ENCODE assay signal across 13 cellular contexts in genomic region chr12:77591959-77592358, GRCh38.
A peak's percentile ranks its signal among the peaks of the same experiment; 100 is the strongest.
DNase-seq lines count a peak whose midpoint lies in the region; ATAC-seq, FAIRE-seq and TF ChIP-seq lines count a peak whose summit lies in the region.
"Had no signal": no experiment of that assay in that cellular context is flagged by ENCODE, and none has a peak within 500 bp of the region (broad histone marks: within the 10 kb centered on the region; RNA-seq: fewer than 3 reads in every experiment).

No MANE protein-coding gene starts in this region.

- H3K27ac Mint-ChIP-seq in endodermal cell: no peak overlapping the region
- peak overlapping the region; percentile 68 for H3K27ac Mint-ChIP-seq in type B pancreatic cell
- H3K27ac Mint-ChIP-seq: stimulated activated effector memory CD8-positive, alpha-beta T cell treated with anti-CD3 and anti-CD28 coated beads, Interleukin-12 subunit alpha, Interleukin-12 subunit beta, amount 100 ng/mL, for 72 hours had no signal

- no peaks in the 10 kb centered on the region for H3K79me2 ChIP-seq in HepG2 (ENCODE audit: insufficient read depth, low read length)

- H3K27ac ChIP-seq in HepG2 (ENCODE audit: extremely low read length, insufficient read depth, low read length) (no peak overlapping the region), right lobe of liver (no peak overlapping the region), endodermal cell (ENCODE audit: low read depth, low read length) (no peak overlapping the region), kidney (ENCODE audit: low read depth in 2 of 2, low read length in 2 of 2) (no peak overlapping the region)
- H3K27ac ChIP-seq: vagina had no signal

- H3K27me3 ChIP-seq in HepG2 (ENCODE audit: control insufficient read depth in 1 of 2, insufficient read depth in 2 of 2, low read length in 2 of 2) (no peaks in the 10 kb centered on the region), right lobe of liver (no peaks in the 10 kb centered on the region), endodermal cell (ENCODE audit: control insufficient read depth, insufficient read depth, low read length, poor library complexity, severe bottlenecking) (peaks cover 10% of the 10 kb centered on the region)
- H3K27me3 ChIP-seq: vagina had no signal

- H3K4me1 Mint-ChIP-seq in endodermal cell: peaks cover 19% of the 10 kb centered on the region
- H3K4me1 Mint-ChIP-seq in type B pancreatic cell (ENCODE audit: unreplicated experiment): peaks cover 9% of the 10 kb centered on the region
- H3K4me1 Mint-ChIP-seq: stimulated activated effector memory CD8-positive, alpha-beta T cell treated with anti-CD3 and anti-CD28 coated beads, Interleukin-12 subunit alpha, Interleukin-12 subunit beta, amount 100 ng/mL, for 72 hours had no signal

- H3K36me3 ChIP-seq in HepG2 (replicated peaks in 1 of 2; ENCODE audit: control insufficient read depth in 1 of 2, insufficient read depth in 2 of 2, low read length in 2 of 2): no peaks in the 10 kb centered on the region
- H3K36me3 ChIP-seq in right lobe of liver: no peaks in the 10 kb centered on the region
- H3K36me3 ChIP-seq in endodermal cell (ENCODE audit: control insufficient read depth, insufficient read depth, low read length): no peaks in the 10 kb centered on the region
- no peaks in the 10 kb centered on the region for H3K36me3 ChIP-seq in kidney (ENCODE audit: control insufficient read depth in 1 of 2, insufficient read depth in 2 of 2, low read length in 2 of 2)
- H3K36me3 ChIP-seq: vagina had no signal

- peak; percentile 88 for ATAC-seq in HepG2
- no peak for ATAC-seq in right lobe of liver
- ATAC-seq: stimulated activated effector memory CD8-positive, alpha-beta T cell treated with anti-CD3 and anti-CD28 coated beads, Interleukin-12 subunit alpha, Interleukin-12 subunit beta, amount 100 ng/mL, for 72 hours had no signal

- H3K9me3 Mint-ChIP-seq in endodermal cell: no peaks in the 10 kb centered on the region
- H3K9me3 Mint-ChIP-seq in type B pancreatic cell: no peaks in the 10 kb centered on the region

- BruUV-seq in HepG2 (replicated peaks; lab: Mats Ljungman, UMichigan): no TSS peak

- peaks cover 5% of the 10 kb centered on the region for H3K27me3 Mint-ChIP-seq in endodermal cell (ENCODE audit: insufficient read depth)
- H3K27me3 Mint-ChIP-seq in type B pancreatic cell: no peaks in the 10 kb centered on the region

- H3K4me3 ChIP-seq in HepG2 (replicated peaks in 1 of 3; ENCODE audit: insufficient read depth in 1 of 3, low read depth in 2 of 3, low read length in 3 of 3) (no peak overlapping the region), right lobe of liver (no peak overlapping the region), endodermal cell (ENCODE audit: low read length) (no peak overlapping the region), kidney (ENCODE audit: low read length in 2 of 2) (no peak overlapping the region)
- H3K4me3 ChIP-seq: vagina had no signal

- POLR2A ChIA-PET in HepG2 (lab: Yijun Ruan, JAX): no interaction called here

- CTCF ChIA-PET in HepG2 (lab: Yijun Ruan, JAX; ENCODE audit: low intra/inter-chr PET ratio, low total read pairs): no interaction called here

- intact Hi-C loops in HepG2 (cut with micrococcal nuclease; ENCODE audit: unreplicated experiment) (no loop called here), right lobe of liver (cut with DNase I) (no loop called here), kidney (cut with DNase I) (no loop called here)

- WGBS in HepG2 (ENCODE audit: low lambda C conversion rate): 33% methylated on average over 3 of the region's 4 CpGs
- 45% methylated on average over 4 of the region's 4 CpGs for WGBS in right lobe of liver (ENCODE audit: insufficient coverage, low coverage, low lambda C conversion rate, missing lambda C conversion rate)
- 33 to 87% methylated on average over 1 to 4 of the region's 4 CpGs for WGBS in endodermal cell (ENCODE audit: insufficient coverage in 1 of 2, insufficient read length in 1 of 2), 2 experiments

- TF ChIP-seq EP300 in HepG2 (IDR thresholded peaks at IDR 0.05; ENCODE audit: low read depth in 2 of 2, low read length in 2 of 2) (no peak), HepG2 (CRISPR knock-in tag; IDR thresholded peaks at IDR 0.05; ENCODE audit: borderline replicate concordance) (no peak)

- H3K36me3 Mint-ChIP-seq in endodermal cell (ENCODE audit: low read depth): no peaks in the 10 kb centered on the region
- H3K36me3 Mint-ChIP-seq in type B pancreatic cell: no peaks in the 10 kb centered on the region
- H3K36me3 Mint-ChIP-seq: stimulated activated effector memory CD8-positive, alpha-beta T cell treated with anti-CD3 and anti-CD28 coated beads, Interleukin-12 subunit alpha, Interleukin-12 subunit beta, amount 100 ng/mL, for 72 hours had no signal

- no peak for TF ChIP-seq POLR2A in HepG2 (IDR thresholded peaks at IDR 0.05; ENCODE audit: insufficient read depth in 1 of 2, low read depth in 2 of 2, low read length in 2 of 2)
- no peak for TF ChIP-seq POLR2A in right lobe of liver (IDR thresholded peaks at IDR 0.05)
- no peak for TF ChIP-seq POLR2A in GM12892 (IDR thresholded peaks at IDR 0.05; ENCODE audit: low read depth, low read length)

- H3K4me3 Mint-ChIP-seq in endodermal cell (no peak overlapping the region), type B pancreatic cell (peak overlapping the region; percentile 36)
- H3K4me3 Mint-ChIP-seq: stimulated activated effector memory CD8-positive, alpha-beta T cell treated with anti-CD3 and anti-CD28 coated beads, Interleukin-12 subunit alpha, Interleukin-12 subunit beta, amount 100 ng/mL, for 72 hours had no signal

- no peak overlapping the region for H2AFZ ChIP-seq in HepG2 (ENCODE audit: low read length)

- no peak for DNase-seq in HepG2 (ENCODE audit: low spot score)
- DNase-seq in right lobe of liver: no peak
- peak; percentile 73 for DNase-seq in NCI-H2227 treated with DMSO at 0.1 percent for 48 hours (lab: John Stamatoyannopoulos, UW)
- peak; percentile 68 for DNase-seq in endodermal cell
- no peak for DNase-seq in type B pancreatic cell (ENCODE audit: extremely low spot score, unreplicated experiment)
- DNase-seq in GM12892 (ENCODE audit: insufficient read length): no peak
- DNase-seq in kidney: no peak
- no peak for DNase-seq in CD1c-positive myeloid dendritic cell (ENCODE audit: extremely low spot score)
- DNase-seq: activated T-cell treated with anti-CD3 and anti-CD28 coated beads for 4 hours, hypothalamus had no signal

- H3K4me2 ChIP-seq in HepG2 (ENCODE audit: low read depth, low read length): no peak overlapping the region

- in situ Hi-C loops in HepG2 (cut with HindIII; ENCODE audit: extremely low pct_ligation_motif_present, low pct_unique_long_range_greater_than_20kb): no loop called here

- no peak for TF ChIP-seq RAD21 in HepG2 (CRISPR knock-in tag; IDR thresholded peaks at IDR 0.05)

- no peaks in the 10 kb centered on the region for H3K9me3 ChIP-seq in HepG2 (ENCODE audit: low read length)
- H3K9me3 ChIP-seq in right lobe of liver: no peaks in the 10 kb centered on the region
- H3K9me3 ChIP-seq in endodermal cell (ENCODE audit: control insufficient read depth, low read length): no peaks in the 10 kb centered on the region
- H3K9me3 ChIP-seq in kidney (ENCODE audit: control insufficient read depth in 1 of 2, low read length in 2 of 2): no peaks in the 10 kb centered on the region
- H3K9me3 ChIP-seq: vagina had no signal

- TF ChIP-seq CTCF in HepG2 (CRISPR knock-in tag; IDR thresholded peaks at IDR 0.05) (no peak), right lobe of liver (IDR thresholded peaks at IDR 0.05) (no peak), endodermal cell (conservative IDR thresholded peaks at IDR 0.05) (no peak), type B pancreatic cell (conservative IDR thresholded peaks at IDR 0.05) (no peak), kidney (IDR thresholded peaks at IDR 0.05; ENCODE audit: borderline replicate concordance, extremely low read depth, insufficient read depth) (no peak)

- no peaks in the 10 kb centered on the region for H4K20me1 ChIP-seq in HepG2 (ENCODE audit: insufficient read depth, low read length)

- FAIRE-seq in HepG2 (lab: Jason Lieb, UNC): no peak
- FAIRE-seq in GM12892 (lab: Jason Lieb, UNC): no peak
- FAIRE-seq in kidney (lab: Jason Lieb, UNC): no peak
- FAIRE-seq: colon had no signal

- H3K4me1 ChIP-seq in HepG2 (ENCODE audit: insufficient read depth, low read length): no peaks in the 10 kb centered on the region
- H3K4me1 ChIP-seq in right lobe of liver: no peaks in the 10 kb centered on the region
- no peaks in the 10 kb centered on the region for H3K4me1 ChIP-seq in endodermal cell (ENCODE audit: control insufficient read depth, insufficient read depth, low read length)
- no peaks in the 10 kb centered on the region for H3K4me1 ChIP-seq in kidney (ENCODE audit: control insufficient read depth in 1 of 2, insufficient read depth in 1 of 2, low read depth in 1 of 2, low read length in 2 of 2)
- H3K4me1 ChIP-seq: vagina had no signal

- H3K9ac ChIP-seq in HepG2 (ENCODE audit: insufficient read depth, low read depth, low read length) (no peak overlapping the region), endodermal cell (ENCODE audit: extremely low read depth, low read length, poor library complexity, severe bottlenecking) (no peak overlapping the region), kidney (ENCODE audit: low read length in 2 of 2) (no peak overlapping the region)

TF ChIP-seq in HepG2, 621 proteins besides CTCF, POLR2A, EP300 and RAD21 (continues in another document):
- TF ChIP-seq SRF (IDR thresholded peaks at IDR 0.05; ENCODE audit: low read depth, low read length) (no peak), NFE2 (CRISPR knock-in tag; IDR thresholded peaks at IDR 0.05) (no peak), ZIK1 (CRISPR knock-in tag; IDR thresholded peaks at IDR 0.05; ENCODE audit: borderline replicate concordance, low read depth) (no peak), KDM3A (CRISPR knock-in tag; IDR thresholded peaks at IDR 0.05; ENCODE audit: low read depth) (no peak), ZNF816 (CRISPR knock-in tag; IDR thresholded peaks at IDR 0.05; ENCODE audit: borderline replicate concordance) (no peak), ZNF652 (CRISPR knock-in tag; IDR thresholded peaks at IDR 0.05; ENCODE audit: borderline replicate concordance, low read depth) (no peak), ZSCAN12 (CRISPR knock-in tag; IDR thresholded peaks at IDR 0.05) (no peak), ZFP90 (CRISPR knock-in tag; IDR thresholded peaks at IDR 0.05; ENCODE audit: borderline replicate concordance) (no peak)
- TF ChIP-seq, protein P1, sequence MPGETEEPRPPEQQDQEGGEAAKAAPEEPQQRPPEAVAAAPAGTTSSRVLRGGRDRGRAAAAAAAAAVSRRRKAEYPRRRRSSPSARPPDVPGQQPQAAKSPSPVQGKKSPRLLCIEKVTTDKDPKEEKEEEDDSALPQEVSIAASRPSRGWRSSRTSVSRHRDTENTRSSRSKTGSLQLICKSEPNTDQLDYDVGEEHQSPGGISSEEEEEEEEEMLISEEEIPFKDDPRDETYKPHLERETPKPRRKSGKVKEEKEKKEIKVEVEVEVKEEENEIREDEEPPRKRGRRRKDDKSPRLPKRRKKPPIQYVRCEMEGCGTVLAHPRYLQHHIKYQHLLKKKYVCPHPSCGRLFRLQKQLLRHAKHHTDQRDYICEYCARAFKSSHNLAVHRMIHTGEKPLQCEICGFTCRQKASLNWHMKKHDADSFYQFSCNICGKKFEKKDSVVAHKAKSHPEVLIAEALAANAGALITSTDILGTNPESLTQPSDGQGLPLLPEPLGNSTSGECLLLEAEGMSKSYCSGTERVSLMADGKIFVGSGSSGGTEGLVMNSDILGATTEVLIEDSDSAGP (CRISPR knock-in tag; IDR thresholded peaks at IDR 0.05; ENCODE audit: borderline replicate concordance): no peak

Comparison
In these comparisons a context has a peak if more than half of its experiments do, and no peak if none do; other contexts are left out.
1. DNase-seq: peak in NCI-H2227 treated with DMSO at 0.1 percent for 48 hours (single experiment) and endodermal cell (single experiment); none in HepG2 (single experiment), right lobe of liver (0 of 3), type B pancreatic cell (single experiment), GM12892 (single experiment), kidney (single experiment) and CD1c-positive myeloid dendritic cell (single experiment).